In the genomic region with DNA sequence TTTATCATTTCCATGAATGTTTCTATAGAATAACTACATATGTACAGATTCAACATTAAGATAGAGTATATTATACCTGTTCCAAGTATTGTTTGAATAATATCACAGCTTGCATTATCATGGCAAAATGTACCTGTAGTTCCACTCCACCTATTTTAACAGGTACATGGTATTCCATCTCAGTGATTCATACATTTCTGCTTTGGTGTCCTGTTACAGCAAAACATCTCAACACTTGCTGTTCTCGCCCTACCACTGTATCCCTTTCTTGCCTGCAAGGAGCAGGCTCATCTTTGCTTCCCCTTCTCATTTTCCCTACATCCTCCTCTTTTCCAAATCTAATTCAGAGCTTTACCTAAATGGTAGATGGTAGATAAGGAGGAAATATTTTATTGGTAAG, we compare ENCODE assay signal across 35 cellular contexts. TPM values are rescaled to one million over a fixed set of nuclear protein-coding genes. Genes with fewer than 3 reads are reported as not detected.
"Had no signal": no experiment of that assay in that cellular context is flagged by ENCODE, and none has a peak within 500 bp of the region (broad histone marks: within the 10 kb centered on the region; RNA-seq: fewer than 3 reads in every experiment).

No MANE protein-coding gene starts in this region.

- H3K4me3 Mint-ChIP-seq: activated B cell treated with CpG ODN at 0.5 μM for 24 hours; activated CD8-positive, alpha-beta T cell treated with anti-CD3 and anti-CD28 coated beads for 36 hours; activated naive CD4-positive, alpha-beta T cell treated with anti-CD3 and anti-CD28 coated beads for 36 hours; activated naive CD4-positive, alpha-beta T cell treated with anti-CD3 and anti-CD28 coated beads, Interleukin-2, amount 50 U/mL, for 24 hours; activated naive CD8-positive, alpha-beta T cell treated with anti-CD3 and anti-CD28 coated beads for 36 hours; activated naive CD8-positive, alpha-beta T cell treated with anti-CD3 and anti-CD28 coated beads, Interleukin-2, amount 50 U/mL, for 24 hours; activated T-helper 1 cell treated with anti-CD3 and anti-CD28 coated beads, Interleukin-12 subunit alpha, Interleukin-12 subunit beta, Interleukin-2, Interleukin-4 antibody, amounts not matched to agents 30 ng/mL and 10 ng/mL and 1 ng/mL, durations not matched to agents 14 hours and 24 hours and 36 hours; effector memory CD8-positive, alpha-beta T cell; T-cell; T-helper 1 cell treated with Interleukin-12 subunit alpha and Interleukin-12 subunit beta and Interleukin-4 antibody, amounts not matched to agents 30 μg/mL and 1 μg/mL, for 36 hours; T-helper 2 cell treated with Interferon-gamma antibody and Interleukin-4, amounts not matched to agents 5 μg/mL and 100 μg/mL, for 36 hours had no signal

- ATAC-seq: activated CD4-positive, CD25-positive, alpha-beta regulatory T cell treated with anti-CD3 and anti-CD28 coated beads, Interleukin-2, amount 50 U/mL, for 24 hours; activated CD8-positive, alpha-beta T cell treated with anti-CD3 and anti-CD28 coated beads for 36 hours; activated naive CD8-positive, alpha-beta T cell treated with anti-CD3 and anti-CD28 coated beads, Interleukin-2, amount 50 U/mL, for 24 hours; body of pancreas; effector memory CD8-positive, alpha-beta T cell; T-cell had no signal

- H3K4me1 Mint-ChIP-seq: activated B cell treated with CpG ODN at 0.5 μM for 24 hours; activated naive CD4-positive, alpha-beta T cell treated with anti-CD3 and anti-CD28 coated beads, Interleukin-2, amount 50 U/mL, for 24 hours; activated naive CD8-positive, alpha-beta T cell treated with anti-CD3 and anti-CD28 coated beads for 36 hours; activated naive CD8-positive, alpha-beta T cell treated with anti-CD3 and anti-CD28 coated beads, Interleukin-2, amount 50 U/mL, for 24 hours; T-cell had no signal

- DNase-seq: activated B cell treated with CpG ODN at 0.5 μM for 24 hours; activated CD4-positive, alpha-beta T cell treated with anti-CD3 and anti-CD28 coated beads for 48 hours; activated CD4-positive, alpha-beta T cell treated with anti-CD3 and anti-CD28 coated beads, Interleukin-2, amount 50 U/mL, for 1 hour; activated CD4-positive, alpha-beta T cell treated with anti-CD3 and anti-CD28 coated beads, Interleukin-2, amount 50 U/mL, for 48 hours; activated CD8-positive, alpha-beta memory T cell treated with anti-CD3 and anti-CD28 coated beads for 24 hours; activated CD8-positive, alpha-beta T cell treated with anti-CD3 and anti-CD28 coated beads for 36 hours; activated effector memory CD4-positive, alpha-beta T cell treated with anti-CD3 and anti-CD28 coated beads, Interleukin-2, amount 50 U/mL, for 16 hours; activated naive CD4-positive, alpha-beta T cell treated with anti-CD3 and anti-CD28 coated beads for 36 hours; activated naive CD8-positive, alpha-beta T cell treated with anti-CD3 and anti-CD28 coated beads for 36 hours; activated naive CD8-positive, alpha-beta T cell treated with anti-CD3 and anti-CD28 coated beads, Interleukin-2, amount 50 U/mL, for 24 hours; activated T-cell treated with anti-CD3 and anti-CD28 coated beads, Interleukin-2, amount 50 U/mL, for 48 hours; adrenal gland; amygdala; aorta; body of pancreas; central memory CD4-positive, alpha-beta T cell; cerebellar nuclear complex; cortex of kidney; dermis blood vessel endothelial cell; effector CD4-positive, alpha-beta T cell; effector memory CD8-positive, alpha-beta T cell; esophagus squamous epithelium; head of caudate nucleus; T-cell; T1000; WERI-Rb-1 had no signal

- H3K36me3 Mint-ChIP-seq: activated naive CD4-positive, alpha-beta T cell treated with anti-CD3 and anti-CD28 coated beads, Interleukin-2, amount 50 U/mL, for 24 hours; activated naive CD8-positive, alpha-beta T cell treated with anti-CD3 and anti-CD28 coated beads for 36 hours; T-cell had no signal

- H3K4me1 ChIP-seq: adrenal gland, body of pancreas, esophagus squamous epithelium had no signal

- H3K27me3 Mint-ChIP-seq: activated CD8-positive, alpha-beta T cell treated with anti-CD3 and anti-CD28 coated beads for 36 hours had no signal

- H3K9me3 ChIP-seq: adrenal gland, body of pancreas, esophagus squamous epithelium had no signal

- H3K36me3 ChIP-seq: adrenal gland, cardiac muscle cell, esophagus squamous epithelium, WERI-Rb-1 had no signal

- H3K27ac Mint-ChIP-seq: activated B cell treated with CpG ODN at 0.5 μM for 24 hours; activated CD8-positive, alpha-beta T cell treated with anti-CD3 and anti-CD28 coated beads for 36 hours; activated naive CD4-positive, alpha-beta T cell treated with anti-CD3 and anti-CD28 coated beads for 36 hours; activated naive CD4-positive, alpha-beta T cell treated with anti-CD3 and anti-CD28 coated beads, Interleukin-2, amount 50 U/mL, for 24 hours; activated naive CD8-positive, alpha-beta T cell treated with anti-CD3 and anti-CD28 coated beads for 36 hours; activated naive CD8-positive, alpha-beta T cell treated with anti-CD3 and anti-CD28 coated beads, Interleukin-2, amount 50 U/mL, for 24 hours; activated T-helper 1 cell treated with anti-CD3 and anti-CD28 coated beads, Interleukin-12 subunit alpha, Interleukin-12 subunit beta, Interleukin-2, Interleukin-4 antibody, amounts not matched to agents 30 ng/mL and 10 ng/mL and 1 ng/mL, durations not matched to agents 14 hours and 24 hours and 36 hours; activated T-helper 2 cell treated with anti-CD3 and anti-CD28 coated beads, Interferon-gamma antibody, Interleukin-2, Interleukin-4, amounts not matched to agents 10 μg/mL and 5 μg/mL and 100 μg/mL, durations not matched to agents 14 hours and 24 hours and 36 hours; effector memory CD8-positive, alpha-beta T cell; T-cell; T-helper 1 cell treated with Interleukin-12 subunit alpha and Interleukin-12 subunit beta and Interleukin-4 antibody, amounts not matched to agents 30 μg/mL and 1 μg/mL, for 36 hours; T-helper 2 cell treated with Interferon-gamma antibody and Interleukin-4, amounts not matched to agents 5 μg/mL and 100 μg/mL, for 36 hours had no signal

- H3K4me3 ChIP-seq: adrenal gland, body of pancreas, cardiac muscle cell, esophagus squamous epithelium had no signal

- H3K27me3 ChIP-seq: adrenal gland, body of pancreas, cardiac muscle cell, esophagus squamous epithelium had no signal

- H3K27ac ChIP-seq: adrenal gland, body of pancreas, cardiac muscle cell, epithelial cell of prostate, esophagus squamous epithelium, WERI-Rb-1 had no signal

- FAIRE-seq: frontal cortex had no signal

RNA-seq across cellular contexts. Expression of gene SGCE, which starts 27.1 kb away (rescaled TPM):
- total RNA-seq: activated T-helper 1 cell treated with anti-CD3 and anti-CD28 coated beads, Interleukin-12 subunit alpha, Interleukin-12 subunit beta, Interleukin-2, Interleukin-4 antibody, amounts not matched to agents 30 ng/mL and 10 ng/mL and 1 ng/mL, durations not matched to agents 14 hours and 24 hours and 36 hours had no signal
